In the genomic region with DNA sequence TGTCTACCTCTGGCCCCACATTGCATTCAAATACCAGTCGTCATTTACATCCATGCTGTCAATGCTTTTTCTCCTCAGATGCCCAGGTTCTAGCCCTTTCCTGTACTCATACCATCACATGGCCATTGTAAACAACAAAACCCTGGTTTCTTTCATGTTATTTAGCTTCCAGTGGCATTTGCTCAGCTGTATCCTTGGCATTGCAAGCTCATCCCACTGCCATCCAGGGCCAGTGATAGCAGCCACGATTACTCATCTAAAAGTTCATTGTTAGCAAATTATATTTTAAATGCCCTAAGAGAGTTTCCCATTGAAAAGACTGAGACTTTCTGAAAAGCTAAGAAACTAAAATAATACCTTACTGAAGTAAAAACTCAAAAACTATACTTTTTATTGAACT, we compare ENCODE assay signal across 30 cellular contexts. TPM values are rescaled to one million over a fixed set of nuclear protein-coding genes. Genes with fewer than 3 reads are reported as not detected.
A peak's percentile ranks its signal among the peaks of the same experiment; 100 is the strongest.
DNase-seq lines count a peak whose midpoint lies in the region; ATAC-seq and TF ChIP-seq lines count a peak whose summit lies in the region.
"Had no signal": no experiment of that assay in that cellular context is flagged by ENCODE, and none has a peak within 500 bp of the region (broad histone marks: within the 10 kb centered on the region; RNA-seq: fewer than 3 reads in every experiment).

No MANE protein-coding gene starts in this region.

- no peaks in the 10 kb centered on the region for H3K9me3 Mint-ChIP-seq in activated CD8-positive, alpha-beta memory T cell treated with anti-CD3 and anti-CD28 coated beads, Interleukin-2, amount 10 ng/mL, durations not matched to agents 7 days and 5 days (ENCODE audit: low read depth)

- BruUV-seq in mammary epithelial cell (replicated peaks; lab: Mats Ljungman, UMichigan): no TSS peak

- ATAC-seq in GM19395 (IDR thresholded peaks at IDR 0.05; ENCODE audit: unreplicated experiment): no peak
- no peak for ATAC-seq in activated CD8-positive, alpha-beta memory T cell treated with anti-CD3 and anti-CD28 coated beads, Interleukin-2, amount 10 ng/mL, durations not matched to agents 7 days and 5 days
- ATAC-seq: PC-3, Right ventricle myocardium inferior had no signal

- H2AFZ ChIP-seq in mammary epithelial cell (ENCODE audit: low read depth, low read length): peak overlapping the region; percentile 2

- DNase-seq in mammary epithelial cell (no peak), breast epithelium (ENCODE audit: low spot score in 2 of 2) (no peak), NCI-H226 (peak; percentile 3), amniotic epithelial cell (ENCODE audit: low read depth) (peak; percentile 39), middle frontal gyrus (ENCODE audit: extremely low spot score, low spot score) (no peak), NCI-H1694 (lab: John Stamatoyannopoulos, UW) (no peak)
- DNase-seq in activated CD8-positive, alpha-beta memory T cell treated with anti-CD3 and anti-CD28 coated beads, Interleukin-2, amount 10 ng/mL, durations not matched to agents 7 days and 5 days: no peak
- DNase-seq: ACHN; BE2C; CD8-positive, alpha-beta memory T cell; DMS153; DND-41; GOT3; MV-4-11; NCI-H1105; NCI-H1436 treated with DMSO at 0.1 percent for 48 hours; NCI-H1930; NCI-H2107; NCI-H446; NCI-H524 treated with DMSO at 0.1 percent for 48 hours; NCI-H82; NK-92 treated with Interleukin-12 subunit alpha and Interleukin-12 subunit beta, amount 100 ng/mL, for 24 hours; PC-3; SJCRH30 had no signal

- H3K4me1 Mint-ChIP-seq in activated CD8-positive, alpha-beta memory T cell treated with anti-CD3 and anti-CD28 coated beads, Interleukin-2, amount 10 ng/mL, durations not matched to agents 7 days and 5 days: no peaks in the 10 kb centered on the region
- H3K4me1 Mint-ChIP-seq: CD14-positive monocyte; CD8-positive, alpha-beta memory T cell had no signal

- H3K27me3 ChIP-seq in mammary epithelial cell (ENCODE audit: insufficient read depth, low read length) (no peaks in the 10 kb centered on the region), breast epithelium (no peaks in the 10 kb centered on the region)
- H3K27me3 ChIP-seq: BE2C, SJCRH30 had no signal

- H3K4me2 ChIP-seq in mammary epithelial cell (ENCODE audit: insufficient read depth, low read depth, low read length): no peak overlapping the region

- H3K4me3 Mint-ChIP-seq in activated CD8-positive, alpha-beta memory T cell treated with anti-CD3 and anti-CD28 coated beads, Interleukin-2, amount 10 ng/mL, durations not matched to agents 7 days and 5 days: no peak overlapping the region
- H3K4me3 Mint-ChIP-seq: CD14-positive monocyte; CD8-positive, alpha-beta memory T cell had no signal

- H3K9ac ChIP-seq in mammary epithelial cell (ENCODE audit: insufficient read depth, low read length): no peak overlapping the region

- TF ChIP-seq CTCF in mammary epithelial cell (conservative IDR thresholded peaks at IDR 0.05 in 1 of 2, IDR thresholded peaks at IDR 0.05 in 1 of 2; ENCODE audit: extremely low read depth in 1 of 2, insufficient read depth in 1 of 2, low read depth in 1 of 2, low read length in 2 of 2) (no peak), breast epithelium (IDR thresholded peaks at IDR 0.05) (no peak)

- H4K20me1 ChIP-seq in mammary epithelial cell (ENCODE audit: insufficient read depth, low read length): no peaks in the 10 kb centered on the region

- H3K9me3 ChIP-seq in mammary epithelial cell (replicated peaks; ENCODE audit: insufficient read depth, low read length): no peaks in the 10 kb centered on the region
- H3K9me3 ChIP-seq in breast epithelium: no peaks in the 10 kb centered on the region
- H3K9me3 ChIP-seq: BE2C, HAP-1, SJCRH30 had no signal

- H3K27me3 Mint-ChIP-seq in activated CD8-positive, alpha-beta memory T cell treated with anti-CD3 and anti-CD28 coated beads, Interleukin-2, amount 10 ng/mL, durations not matched to agents 7 days and 5 days: no peaks in the 10 kb centered on the region

- dilution Hi-C loops in mammary epithelial cell (cut with HindIII; ENCODE audit: low sequenced_read_pairs): no loop called here

- WGBS in mammary epithelial cell (ENCODE audit: low coverage, missing lambda C conversion rate): 90% methylated on average over 2 of the region's 2 CpGs

- H3K79me2 ChIP-seq in mammary epithelial cell (ENCODE audit: insufficient read depth, low read length): peaks cover 90% of the 10 kb centered on the region

- in situ Hi-C loops in mammary epithelial cell (cut with MboI; ENCODE audit: low sequenced_read_pairs in 2 of 2): no loop called here

- H3K4me1 ChIP-seq in mammary epithelial cell (ENCODE audit: insufficient read depth, low read length) (no peaks in the 10 kb centered on the region), breast epithelium (no peaks in the 10 kb centered on the region)
- H3K4me1 ChIP-seq: BE2C, HAP-1 had no signal

- CTCF ChIA-PET in mammary epithelial cell (lab: Charles Lee; ENCODE audit: low non-redundant PET): no interaction called here
- CTCF ChIA-PET in activated CD8-positive, alpha-beta memory T cell treated with anti-CD3 and anti-CD28 coated beads, Interleukin-2, amount 10 ng/mL, durations not matched to agents 7 days and 5 days (lab: Charles Lee): no interaction called here

- no peak for TF ChIP-seq POLR2A in breast epithelium (IDR thresholded peaks at IDR 0.05)

- H3K27ac ChIP-seq in mammary epithelial cell (ENCODE audit: insufficient read depth, low read depth, low read length) (no peak overlapping the region), breast epithelium (no peak overlapping the region)
- H3K27ac ChIP-seq: 22Rv1, HL-60, SJCRH30 had no signal

- intact Hi-C loops in mammary epithelial cell (cut with micrococcal nuclease): no loop called here
- intact Hi-C loops in breast epithelium (cut with DNase I; ENCODE audit: low total_unique reads): no loop called here

- no peaks in the 10 kb centered on the region for H3K36me3 Mint-ChIP-seq in activated CD8-positive, alpha-beta memory T cell treated with anti-CD3 and anti-CD28 coated beads, Interleukin-2, amount 10 ng/mL, durations not matched to agents 7 days and 5 days
- H3K36me3 Mint-ChIP-seq: CD14-positive monocyte; CD8-positive, alpha-beta memory T cell had no signal

- no peak overlapping the region for H3K4me3 ChIP-seq in mammary epithelial cell (replicated peaks in 1 of 3; ENCODE audit: insufficient read depth in 1 of 3, low read depth in 2 of 3, low read length in 3 of 3)
- H3K4me3 ChIP-seq in breast epithelium: no peak overlapping the region
- H3K4me3 ChIP-seq: HAP-1, SJCRH30 had no signal

- H3K36me3 ChIP-seq in mammary epithelial cell (ENCODE audit: insufficient read depth, low read length): no peaks in the 10 kb centered on the region
- H3K36me3 ChIP-seq in breast epithelium: no peaks in the 10 kb centered on the region
- H3K36me3 ChIP-seq: BE2C, HAP-1, SJCRH30 had no signal

- H3K27ac Mint-ChIP-seq in activated CD8-positive, alpha-beta memory T cell treated with anti-CD3 and anti-CD28 coated beads, Interleukin-2, amount 10 ng/mL, durations not matched to agents 7 days and 5 days: no peak overlapping the region
- H3K27ac Mint-ChIP-seq: CD14-positive monocyte; CD8-positive, alpha-beta memory T cell had no signal

RNA-seq across cellular contexts. Expression of gene VEGFC, which starts 34.0 kb away (rescaled TPM):
- total RNA-seq in mammary epithelial cell: 10 to 100 TPM in 1 of 2 donors, 1 to 10 TPM in 1; 9.0 to 49.0 TPM
- polyA plus RNA-seq in mammary epithelial cell: 26.4 TPM
- 18.5 TPM for polyA minus RNA-seq in mammary epithelial cell
- total RNA-seq in breast epithelium: 10 to 100 TPM in 2 of 3 donors, 1 to 10 TPM in 1; 6.9 to 17.0 (median 11.2) TPM
- not detected for total RNA-seq in activated CD8-positive, alpha-beta memory T cell treated with anti-CD3 and anti-CD28 coated beads, Interleukin-2, amount 10 ng/mL, durations not matched to agents 7 days and 5 days
- total RNA-seq: CD8-positive, alpha-beta memory T cell had no signal
- polyA plus RNA-seq: CD14-positive monocyte; CD8-positive, alpha-beta memory T cell had no signal

Comparison
In these comparisons a context has a peak if more than half of its experiments do, and no peak if none do; other contexts are left out.
1. DNase-seq: peak in NCI-H226 (single experiment) and amniotic epithelial cell (single experiment); none in mammary epithelial cell (single experiment), breast epithelium (0 of 2), middle frontal gyrus (single experiment), NCI-H1694 (single experiment) and activated CD8-positive, alpha-beta memory T cell treated with anti-CD3 and anti-CD28 coated beads, Interleukin-2, amount 10 ng/mL, durations not matched to agents 7 days and 5 days (single experiment).
2. RNA of gene VEGFC, which starts 34.0 kb away (total RNA-seq): 9.0 to 49.0 TPM in mammary epithelial cell and 6.9 to 17.0 TPM in breast epithelium; not detected in activated CD8-positive, alpha-beta memory T cell treated with anti-CD3 and anti-CD28 coated beads, Interleukin-2, amount 10 ng/mL, durations not matched to agents 7 days and 5 days; every median in the first group is over 4 times any median in the second.